Comparison of ENCODE assay signal across 16 cellular contexts in the genomic region with DNA sequence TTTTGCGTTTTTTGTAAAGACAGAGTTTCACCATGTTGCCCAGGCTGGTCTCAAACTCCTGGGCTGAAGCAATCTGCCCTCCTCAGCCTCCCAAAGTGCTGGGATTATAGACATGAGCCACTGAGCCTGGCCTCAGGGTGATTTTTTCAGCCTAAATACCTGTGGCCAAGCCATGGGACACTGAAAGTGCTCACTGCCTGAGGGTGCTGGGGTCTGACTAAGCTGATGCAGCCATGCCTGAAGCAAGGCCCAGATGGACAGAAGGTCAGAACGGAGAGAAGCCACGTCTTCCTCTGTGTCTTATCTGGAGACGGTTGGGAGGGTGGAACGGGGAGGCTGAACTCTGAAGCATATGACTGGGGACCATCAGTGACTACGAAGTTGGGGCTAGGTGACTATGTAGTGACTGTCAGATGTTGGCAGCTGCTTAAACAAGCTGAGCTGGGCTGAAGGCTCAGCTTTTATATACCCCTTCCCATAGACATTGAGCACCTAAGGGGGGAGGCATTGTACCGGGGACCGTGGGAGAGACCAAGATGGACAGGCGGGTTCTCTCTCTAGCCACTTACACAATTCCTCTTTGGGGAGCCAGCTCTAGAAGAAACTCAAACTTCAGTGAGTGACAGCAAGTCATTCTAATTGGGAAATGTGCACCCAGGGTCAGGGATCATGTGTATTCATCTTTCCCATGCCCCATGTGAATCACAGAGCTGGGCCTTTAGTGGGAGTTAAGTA.
DNase-seq lines count a peak whose midpoint lies in the region; ATAC-seq, FAIRE-seq and TF ChIP-seq lines count a peak whose summit lies in the region.
"Had no signal": no experiment of that assay in that cellular context is flagged by ENCODE, and none has a peak within 500 bp of the region (broad histone marks: within the 10 kb centered on the region; RNA-seq: fewer than 3 reads in every experiment).

No MANE protein-coding gene starts in this region.

- DNase-seq in HepG2 (ENCODE audit: low spot score) (no peak), endodermal cell (no peak), mesendoderm (peak; percentile 9), stomach (no peak), NCI-H128 (lab: John Stamatoyannopoulos, UW; ENCODE audit: unreplicated experiment) (no peak)
- no peak for DNase-seq in CD8-positive, alpha-beta T cell
- DNase-seq: C1 segment of cervical spinal cord; CD4-positive, alpha-beta T cell; H7 had no signal

- no peak overlapping the region for H3K4me3 Mint-ChIP-seq in endodermal cell
- no peak overlapping the region for H3K4me3 Mint-ChIP-seq in CD8-positive, alpha-beta T cell
- H3K4me3 Mint-ChIP-seq: B cell; CD4-positive, alpha-beta T cell; GM23338 had no signal

- no peak overlapping the region for H2BK120ac ChIP-seq in mesendoderm (ENCODE audit: low read depth, low read length)

- no peak for TF ChIP-seq EP300 in HepG2 (IDR thresholded peaks at IDR 0.05; ENCODE audit: low read depth in 2 of 2, low read length in 2 of 2)
- no peak for TF ChIP-seq EP300 in HepG2 (CRISPR knock-in tag; IDR thresholded peaks at IDR 0.05; ENCODE audit: borderline replicate concordance)
- no peak for TF ChIP-seq EP300 in stomach (IDR thresholded peaks at IDR 0.05)

- no peak for TF ChIP-seq RAD21 in liver (IDR thresholded peaks at IDR 0.05)
- no peak for TF ChIP-seq RAD21 in HepG2 (CRISPR knock-in tag; IDR thresholded peaks at IDR 0.05)

- in situ Hi-C loops in HepG2 (cut with HindIII; ENCODE audit: extremely low pct_ligation_motif_present, low pct_unique_long_range_greater_than_20kb): no loop called here

- H4K20me1 ChIP-seq in HepG2 (ENCODE audit: insufficient read depth, low read length): no peaks in the 10 kb centered on the region

- no peaks in the 10 kb centered on the region for H3K79me1 ChIP-seq in mesendoderm (ENCODE audit: low read length)

- no peak overlapping the region for H4K5ac ChIP-seq in mesendoderm (ENCODE audit: low read length)

- no peaks in the 10 kb centered on the region for H3K27me3 ChIP-seq in liver (ENCODE audit: control insufficient read depth in 4 of 4, insufficient read depth in 4 of 4, low read length in 3 of 4)
- H3K27me3 ChIP-seq in HepG2 (ENCODE audit: control insufficient read depth in 1 of 2, insufficient read depth in 2 of 2, low read length in 2 of 2): peaks cover 0 to 9% of the 10 kb centered on the region in 2 experiments; a peak in 3 of 5 replicates
- H3K27me3 ChIP-seq in endodermal cell (ENCODE audit: control insufficient read depth, insufficient read depth, low read length, poor library complexity, severe bottlenecking): no peaks in the 10 kb centered on the region
- no peaks in the 10 kb centered on the region for H3K27me3 ChIP-seq in mesendoderm (ENCODE audit: insufficient read depth, low read length, poor library complexity)
- no peaks in the 10 kb centered on the region for H3K27me3 ChIP-seq in subcutaneous abdominal adipose tissue (ENCODE audit: control insufficient read depth in 5 of 5, insufficient read depth in 4 of 5, low read length in 5 of 5)
- no peaks in the 10 kb centered on the region for H3K27me3 ChIP-seq in stomach
- H3K27me3 ChIP-seq in CD8-positive, alpha-beta T cell (ENCODE audit: insufficient read depth, low read length): no peaks in the 10 kb centered on the region

- H4K8ac ChIP-seq in mesendoderm (ENCODE audit: low read depth, low read length): no peak overlapping the region

- no peak overlapping the region for H3K4me2 ChIP-seq in HepG2 (ENCODE audit: low read depth, low read length)
- H3K4me2 ChIP-seq in mesendoderm (ENCODE audit: low read length): no peak overlapping the region
- H3K4me2 ChIP-seq: GM23338 had no signal

- CTCF ChIA-PET in HepG2 (lab: Yijun Ruan, JAX; ENCODE audit: low intra/inter-chr PET ratio, low total read pairs): no interaction called here
- CTCF ChIA-PET in CD8-positive, alpha-beta T cell (lab: Charles Lee): no interaction called here

- 85% methylated on average over 9 of the region's 9 CpGs for WGBS in liver
- 33% methylated on average over 8 of the region's 9 CpGs for WGBS in HepG2 (ENCODE audit: low lambda C conversion rate)
- 90 to 100% methylated on average over 5 to 9 of the region's 9 CpGs for WGBS in endodermal cell (ENCODE audit: insufficient coverage in 1 of 2, insufficient read length in 1 of 2), 2 experiments
- no CpG with 5 or more reads among the region's 9 CpGs for WGBS in mesendoderm (ENCODE audit: extremely low coverage, insufficient coverage, low lambda C conversion rate)
- WGBS in stomach, 5 donors: 92 to 96% (median 94%) methylated on average over 9 of the region's 9 CpGs

- H3K36me3 Mint-ChIP-seq in endodermal cell (ENCODE audit: low read depth): peaks cover 4% of the 10 kb centered on the region
- no peaks in the 10 kb centered on the region for H3K36me3 Mint-ChIP-seq in CD8-positive, alpha-beta T cell

- no peak overlapping the region for H3K9ac ChIP-seq in liver (ENCODE audit: low read depth in 1 of 2, low read length in 2 of 2)
- H3K9ac ChIP-seq in HepG2 (ENCODE audit: insufficient read depth, low read depth, low read length): no peak overlapping the region
- no peak overlapping the region for H3K9ac ChIP-seq in endodermal cell (ENCODE audit: extremely low read depth, low read length, poor library complexity, severe bottlenecking)
- no peak overlapping the region for H3K9ac ChIP-seq in mesendoderm (ENCODE audit: low read length)
- H3K9ac ChIP-seq in subcutaneous abdominal adipose tissue (ENCODE audit: low read length in 5 of 5): no peak overlapping the region

- H3K4me3 ChIP-seq in liver (ENCODE audit: low read depth in 1 of 3, low read length in 3 of 3) (no peak overlapping the region), HepG2 (replicated peaks in 1 of 3; ENCODE audit: insufficient read depth in 1 of 3, low read depth in 2 of 3, low read length in 3 of 3) (no peak overlapping the region), endodermal cell (ENCODE audit: low read length) (peak overlapping the region; percentile 57), mesendoderm (ENCODE audit: low read length) (peak overlapping the region; percentile 8), subcutaneous abdominal adipose tissue (ENCODE audit: low read depth in 1 of 5, low read length in 5 of 5) (peak overlapping the region in 4 of 5 donors; percentile 2 to 26 (median 13)), stomach (no peak overlapping the region)
- no peak overlapping the region for H3K4me3 ChIP-seq in CD8-positive, alpha-beta T cell (ENCODE audit: low read depth, low read length)
- H3K4me3 ChIP-seq: GM12878, GM23338, K562 had no signal

- no peak overlapping the region for H3K4ac ChIP-seq in mesendoderm (ENCODE audit: low read depth, low read length)

- POLR2A ChIA-PET in HepG2 (lab: Yijun Ruan, JAX): no interaction called here
- POLR2A ChIA-PET in CD8-positive, alpha-beta T cell (lab: Charles Lee): no interaction called here

- peaks cover 15% of the 10 kb centered on the region for H3K4me1 Mint-ChIP-seq in endodermal cell
- no peaks in the 10 kb centered on the region for H3K4me1 Mint-ChIP-seq in CD8-positive, alpha-beta T cell (ENCODE audit: low read depth)
- H3K4me1 Mint-ChIP-seq: B cell had no signal

- H3K9me3 Mint-ChIP-seq in endodermal cell: peaks cover 48% of the 10 kb centered on the region
- H3K9me3 Mint-ChIP-seq in CD8-positive, alpha-beta T cell: peaks cover 23% of the 10 kb centered on the region

- TF ChIP-seq POLR2A in HepG2 (IDR thresholded peaks at IDR 0.05; ENCODE audit: insufficient read depth in 1 of 2, low read depth in 2 of 2, low read length in 2 of 2): no peak
- no peak for TF ChIP-seq POLR2A in stomach (IDR thresholded peaks at IDR 0.05)

- no peak overlapping the region for H3K18ac ChIP-seq in mesendoderm (ENCODE audit: low read length)

- H3K9me3 ChIP-seq in liver (ENCODE audit: control insufficient read depth in 4 of 4, low read length in 3 of 4) (peaks cover 0 to 7% (median under 1%) of the 10 kb centered on the region in 4 donors), HepG2 (ENCODE audit: low read length) (peaks cover 23% of the 10 kb centered on the region), endodermal cell (ENCODE audit: control insufficient read depth, low read length) (peaks cover 39% of the 10 kb centered on the region), subcutaneous abdominal adipose tissue (ENCODE audit: control insufficient read depth in 5 of 5, low read length in 5 of 5) (peaks cover 12 to 32% (median 23%) of the 10 kb centered on the region in 5 donors), stomach (peaks cover 15 to 34% (median 19%) of the 10 kb centered on the region in 4 donors)
- H3K9me3 ChIP-seq in CD8-positive, alpha-beta T cell (ENCODE audit: low read length): no peaks in the 10 kb centered on the region

- FAIRE-seq in HepG2 (lab: Jason Lieb, UNC): no peak
- FAIRE-seq: A204.1, GM12878, K562 had no signal

- H3K4me1 ChIP-seq in liver (ENCODE audit: control insufficient read depth in 4 of 4, insufficient read depth in 4 of 4, low read length in 3 of 4) (peaks cover 0 to 4% (median 0%) of the 10 kb centered on the region in 4 donors), HepG2 (ENCODE audit: insufficient read depth, low read length) (no peaks in the 10 kb centered on the region), endodermal cell (ENCODE audit: control insufficient read depth, insufficient read depth, low read length) (no peaks in the 10 kb centered on the region), mesendoderm (ENCODE audit: control insufficient read depth, low read depth, low read length) (peaks cover 10% of the 10 kb centered on the region), subcutaneous abdominal adipose tissue (ENCODE audit: control insufficient read depth in 5 of 5, insufficient read depth in 5 of 5, low read length in 5 of 5) (peaks cover 0 to 22% (median 20%) of the 10 kb centered on the region in 5 donors), stomach (peaks cover 0 to 21% (median 7%) of the 10 kb centered on the region in 4 donors)
- H3K4me1 ChIP-seq in CD8-positive, alpha-beta T cell (ENCODE audit: insufficient read depth, low read length): no peaks in the 10 kb centered on the region

- TF ChIP-seq CTCF in liver (IDR thresholded peaks at IDR 0.05; ENCODE audit: low read depth, low read length, missing input control): no peak
- TF ChIP-seq CTCF in HepG2 (CRISPR knock-in tag; IDR thresholded peaks at IDR 0.05): no peak
- TF ChIP-seq CTCF in endodermal cell (conservative IDR thresholded peaks at IDR 0.05): no peak
- TF ChIP-seq CTCF in stomach (IDR thresholded peaks at IDR 0.05): no peak
- no peak for TF ChIP-seq CTCF in CD8-positive, alpha-beta T cell (IDR thresholded peaks at IDR 0.05)

- H3K56ac ChIP-seq in mesendoderm (ENCODE audit: low read length): no peak overlapping the region

- H3K27me3 Mint-ChIP-seq in endodermal cell (ENCODE audit: insufficient read depth): peaks cover 5% of the 10 kb centered on the region
- H3K27me3 Mint-ChIP-seq in CD8-positive, alpha-beta T cell (ENCODE audit: low read depth): peaks cover 5% of the 10 kb centered on the region
- H3K27me3 Mint-ChIP-seq: CD4-positive, alpha-beta T cell had no signal

- ATAC-seq in HepG2: no peak
- no peak for ATAC-seq in CD8-positive, alpha-beta T cell
- ATAC-seq: GM12878, GM23338, K562 had no signal

- H3K27ac ChIP-seq in liver (ENCODE audit: low read depth in 1 of 2, low read length in 2 of 2) (no peak overlapping the region), HepG2 (ENCODE audit: extremely low read length, insufficient read depth, low read length) (no peak overlapping the region), endodermal cell (ENCODE audit: low read depth, low read length) (no peak overlapping the region), mesendoderm (ENCODE audit: low read depth, low read length) (no peak overlapping the region), subcutaneous abdominal adipose tissue (ENCODE audit: low read depth, low read length) (no peak overlapping the region), stomach (no peak overlapping the region)
- no peak overlapping the region for H3K27ac ChIP-seq in CD8-positive, alpha-beta T cell (ENCODE audit: low read depth, low read length)

- H3K36me3 ChIP-seq in liver (ENCODE audit: control insufficient read depth in 4 of 4, insufficient read depth in 3 of 4, low read depth in 1 of 4, low read length in 3 of 4) (no peaks in the 10 kb centered on the region), HepG2 (replicated peaks in 1 of 2; ENCODE audit: control insufficient read depth in 1 of 2, insufficient read depth in 2 of 2, low read length in 2 of 2) (no peaks in the 10 kb centered on the region), endodermal cell (ENCODE audit: control insufficient read depth, insufficient read depth, low read length) (no peaks in the 10 kb centered on the region), mesendoderm (ENCODE audit: control insufficient read depth, insufficient read depth, low read length) (no peaks in the 10 kb centered on the region), subcutaneous abdominal adipose tissue (ENCODE audit: control insufficient read depth in 5 of 5, insufficient read depth in 5 of 5, low read length in 5 of 5) (no peaks in the 10 kb centered on the region), stomach (no peaks in the 10 kb centered on the region)
- H3K36me3 ChIP-seq in CD8-positive, alpha-beta T cell (ENCODE audit: insufficient read depth, low read length): no peaks in the 10 kb centered on the region

- no peak overlapping the region for H2AK5ac ChIP-seq in mesendoderm (ENCODE audit: low read length)

- H2BK15ac ChIP-seq in mesendoderm (replicated peaks; ENCODE audit: low read depth): no peak overlapping the region

- no peak overlapping the region for H2BK5ac ChIP-seq in mesendoderm (ENCODE audit: low read length)

- no peak overlapping the region for H3K27ac Mint-ChIP-seq in endodermal cell
- no peak overlapping the region for H3K27ac Mint-ChIP-seq in CD8-positive, alpha-beta T cell
- H3K27ac Mint-ChIP-seq: B cell; CD4-positive, alpha-beta T cell; GM23338 had no signal

- no TSS peak for BruUV-seq in HepG2 (replicated peaks; lab: Mats Ljungman, UMichigan)

- intact Hi-C loops in HepG2 (cut with micrococcal nuclease; ENCODE audit: unreplicated experiment): no loop called here
- intact Hi-C loops in stomach (cut with DNase I; ENCODE audit: low total_unique reads): no loop called here
- intact Hi-C loops in CD8-positive, alpha-beta T cell (cut with DNase I, micrococcal nuclease): no loop called here

- H3K23ac ChIP-seq in mesendoderm (ENCODE audit: low read length): no peak overlapping the region

- H3K79me2 ChIP-seq in HepG2 (ENCODE audit: insufficient read depth, low read length): no peaks in the 10 kb centered on the region
- no peaks in the 10 kb centered on the region for H3K79me2 ChIP-seq in mesendoderm (ENCODE audit: control insufficient read depth, insufficient read depth, low read length)

- H2AFZ ChIP-seq in HepG2 (ENCODE audit: low read length): no peak overlapping the region
- H2AFZ ChIP-seq: GM23338 had no signal

Comparison
In these comparisons a context has a peak if more than half of its experiments do, and no peak if none do; other contexts are left out.
1. H3K4me3 ChIP-seq: peak in endodermal cell (single experiment), mesendoderm (single experiment) and subcutaneous abdominal adipose tissue (4 of 5); none in liver (0 of 3), HepG2 (0 of 3), stomach (0 of 4) and CD8-positive, alpha-beta T cell (single experiment).